Comparison of ENCODE assay signal across 22 cellular contexts in the genomic region with DNA sequence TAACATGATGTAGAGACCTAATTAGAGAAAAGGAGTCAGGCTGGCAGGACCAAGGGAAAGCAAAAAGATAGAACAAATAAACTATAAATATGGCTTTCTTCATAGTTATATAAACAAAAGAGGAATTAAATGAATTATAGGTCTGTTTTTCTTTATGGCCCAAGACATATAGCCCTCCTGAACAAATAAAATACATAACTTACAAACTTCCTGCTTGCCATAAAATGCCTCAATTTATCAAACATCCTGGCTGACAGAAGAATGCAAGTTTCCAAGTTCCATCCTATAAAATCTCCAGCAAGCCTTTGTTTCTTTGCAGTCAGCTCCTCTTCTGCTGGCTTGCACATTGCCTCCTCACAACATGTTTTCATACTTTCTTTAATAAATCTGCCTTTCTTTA. TPM values are rescaled to one million over a fixed set of nuclear protein-coding genes. Genes with fewer than 3 reads are reported as not detected.
DNase-seq lines count a peak whose midpoint lies in the region; ATAC-seq and TF ChIP-seq lines count a peak whose summit lies in the region.
"Had no signal": no experiment of that assay in that cellular context is flagged by ENCODE, and none has a peak within 500 bp of the region (broad histone marks: within the 10 kb centered on the region; RNA-seq: fewer than 3 reads in every experiment).

No MANE protein-coding gene starts in this region.

- no peak overlapping the region for H3K27ac ChIP-seq in GM23338 (ENCODE audit: low read depth)
- H3K27ac ChIP-seq: 22Rv1; A549; BLaER1 treated with 17β-estradiol and CSF1 and Interleukin-3, amounts not matched to agents 10 nM and 100 nM; C4-2B had no signal

- H4K20me1 ChIP-seq in GM23338 (replicated peaks; ENCODE audit: insufficient read depth) = no peaks in the 10 kb centered on the region
- no peaks in the 10 kb centered on the region for H4K20me1 ChIP-seq in Loucy (ENCODE audit: insufficient read depth, low read length, poor library complexity, severe bottlenecking)
- H4K20me1 ChIP-seq: BLaER1 treated with 17β-estradiol and CSF1 and Interleukin-3, amounts not matched to agents 10 nM and 100 nM had no signal

- H3K79me2 ChIP-seq in GM23338 (replicated peaks; ENCODE audit: insufficient read depth) = no peaks in the 10 kb centered on the region
- no peaks in the 10 kb centered on the region for H3K79me2 ChIP-seq in Loucy (ENCODE audit: insufficient read depth, low read length)

- H3K9me3 ChIP-seq in Loucy (ENCODE audit: insufficient read depth, low read depth, low read length) = peaks cover 19% of the 10 kb centered on the region
- H3K9me3 ChIP-seq in mucosa of descending colon = no peaks in the 10 kb centered on the region

- peak overlapping the region; percentile 11; the same call in 1 of the 2 replicates for H3K4me2 ChIP-seq in GM23338
- peak overlapping the region; percentile 29 for H3K4me2 ChIP-seq in Loucy (ENCODE audit: low read depth, low read length, poor library complexity, severe bottlenecking)
- H3K4me2 ChIP-seq: A549; BLaER1 treated with 17β-estradiol and CSF1 and Interleukin-3, amounts not matched to agents 10 nM and 100 nM had no signal

- H3K9ac ChIP-seq in Loucy (ENCODE audit: low read depth, low read length, poor library complexity, severe bottlenecking) = no peak overlapping the region
- H3K9ac ChIP-seq: BLaER1 treated with 17β-estradiol and CSF1 and Interleukin-3, amounts not matched to agents 10 nM and 100 nM had no signal

- H3K27ac Mint-ChIP-seq in GM23338 = no peak overlapping the region
- no peak overlapping the region for H3K27ac Mint-ChIP-seq in stimulated activated naive CD8-positive, alpha-beta T cell treated with anti-CD3 and anti-CD28 coated beads, Interleukin-15, amount 100 ng/mL, for 72 hours
- H3K27ac Mint-ChIP-seq: B cell; CD4-positive, alpha-beta T cell; CD8-positive, alpha-beta T cell had no signal

- H3K9me3 Mint-ChIP-seq in GM23338 = peaks cover 30% of the 10 kb centered on the region
- peaks cover 26 to 29% of the 10 kb centered on the region in 2 donors for H3K9me3 Mint-ChIP-seq in stimulated activated naive CD8-positive, alpha-beta T cell treated with anti-CD3 and anti-CD28 coated beads, Interleukin-15, amount 100 ng/mL, for 72 hours

- DNase-seq in GM23338 (ENCODE audit: low spot score) = no peak
- no peak for DNase-seq in left colon
- DNase-seq in mucosa of descending colon = no peak
- no peak for DNase-seq in central memory CD4-positive, alpha-beta T cell
- no peak for DNase-seq in stimulated activated naive CD8-positive, alpha-beta T cell treated with anti-CD3 and anti-CD28 coated beads, Interleukin-15, amount 100 ng/mL, for 72 hours
- DNase-seq: AML-193; Caco-2; Calu3; CD4-positive, alpha-beta T cell; CD8-positive, alpha-beta T cell; DMS79 treated with DMSO at 0.1 percent for 48 hours; GF-D8 had no signal

- H3K4me1 ChIP-seq in GM23338 (ENCODE audit: insufficient read depth) (peaks cover 14% of the 10 kb centered on the region), Loucy (ENCODE audit: insufficient read depth, low read length, poor library complexity, severe bottlenecking) (peaks cover 23% of the 10 kb centered on the region), mucosa of descending colon (ENCODE audit: low read depth) (peaks cover 2% of the 10 kb centered on the region)
- H3K4me1 ChIP-seq: A549; BLaER1 treated with 17β-estradiol and CSF1 and Interleukin-3, amounts not matched to agents 10 nM and 100 nM had no signal

- ATAC-seq in GM23338 = no peak
- peak; percentile 91 for ATAC-seq in left colon
- peak; percentile 70 for ATAC-seq in mucosa of descending colon
- ATAC-seq in HG02884 (IDR thresholded peaks at IDR 0.05; ENCODE audit: unreplicated experiment) = no peak
- ATAC-seq in stimulated activated naive CD8-positive, alpha-beta T cell treated with anti-CD3 and anti-CD28 coated beads, Interleukin-15, amount 100 ng/mL, for 72 hours = no peak
- ATAC-seq in GM18867 (IDR thresholded peaks at IDR 0.05; ENCODE audit: unreplicated experiment) = no peak
- ATAC-seq: A549; CD8-positive, alpha-beta T cell had no signal

- H2AFZ ChIP-seq in GM23338 (no peak overlapping the region), Loucy (ENCODE audit: low read length) (no peak overlapping the region)

- peaks cover 8% of the 10 kb centered on the region for H3K27me3 Mint-ChIP-seq in GM23338 (ENCODE audit: insufficient read depth, low read depth, poor library complexity)
- no peaks in the 10 kb centered on the region for H3K27me3 Mint-ChIP-seq in stimulated activated naive CD8-positive, alpha-beta T cell treated with anti-CD3 and anti-CD28 coated beads, Interleukin-15, amount 100 ng/mL, for 72 hours
- H3K27me3 Mint-ChIP-seq: CD4-positive, alpha-beta T cell had no signal

- H3K9me2 ChIP-seq in GM23338 (ENCODE audit: insufficient read depth) (0 out of 2 replicates have a peak, but pooled peaks cover 6% of the 10 kb centered on the region), Loucy (replicated peaks; ENCODE audit: low read depth, low read length) (no peaks in the 10 kb centered on the region)

- no peaks in the 10 kb centered on the region for H3K27me3 ChIP-seq in GM23338 (ENCODE audit: insufficient read depth)
- no peaks in the 10 kb centered on the region for H3K27me3 ChIP-seq in Loucy (ENCODE audit: insufficient read depth, low read length, poor library complexity, severe bottlenecking)
- H3K27me3 ChIP-seq: BLaER1 treated with 17β-estradiol and CSF1 and Interleukin-3, amounts not matched to agents 10 nM and 100 nM had no signal

- H3K4me1 Mint-ChIP-seq in GM23338 = peaks cover 11% of the 10 kb centered on the region
- H3K4me1 Mint-ChIP-seq in stimulated activated naive CD8-positive, alpha-beta T cell treated with anti-CD3 and anti-CD28 coated beads, Interleukin-15, amount 100 ng/mL, for 72 hours = no peaks in the 10 kb centered on the region
- H3K4me1 Mint-ChIP-seq: B cell had no signal

- intact Hi-C loops in left colon (cut with DNase I, micrococcal nuclease) = no loop called here
- intact Hi-C loops in mucosa of descending colon (cut with DNase I, micrococcal nuclease) = no loop called here

- H3K4me3 ChIP-seq in GM23338 (no peak overlapping the region), Loucy (ENCODE audit: low read length, poor library complexity, severe bottlenecking) (peak overlapping the region; percentile 4), mucosa of descending colon (no peak overlapping the region)
- H3K4me3 ChIP-seq: A549; BLaER1 treated with 17β-estradiol and CSF1 and Interleukin-3, amounts not matched to agents 10 nM and 100 nM had no signal

- H3K36me3 ChIP-seq in GM23338 (ENCODE audit: insufficient read depth) (no peaks in the 10 kb centered on the region), Loucy (ENCODE audit: insufficient read depth, low read length) (no peaks in the 10 kb centered on the region), mucosa of descending colon (ENCODE audit: low read depth) (no peaks in the 10 kb centered on the region)
- H3K36me3 ChIP-seq: BLaER1 treated with 17β-estradiol and CSF1 and Interleukin-3, amounts not matched to agents 10 nM and 100 nM had no signal

- no peaks in the 10 kb centered on the region for H3K36me3 Mint-ChIP-seq in GM23338 (ENCODE audit: low read depth)
- H3K36me3 Mint-ChIP-seq: CD8-positive, alpha-beta T cell had no signal

- H3F3A ChIP-seq in GM23338 (replicated peaks; ENCODE audit: low read depth) (no peaks in the 10 kb centered on the region), Loucy (ENCODE audit: low read depth) (no peaks in the 10 kb centered on the region)

- TF ChIP-seq CTCF in GM23338 (conservative IDR thresholded peaks at IDR 0.05; ENCODE audit: low read depth in 2 of 2) (no peak), Loucy (conservative IDR thresholded peaks at IDR 0.05; ENCODE audit: low read length) (no peak), mucosa of descending colon (IDR thresholded peaks at IDR 0.05) (no peak)

- no peak overlapping the region for H3K4me3 Mint-ChIP-seq in GM23338
- H3K4me3 Mint-ChIP-seq in stimulated activated naive CD8-positive, alpha-beta T cell treated with anti-CD3 and anti-CD28 coated beads, Interleukin-15, amount 100 ng/mL, for 72 hours = no peak overlapping the region
- H3K4me3 Mint-ChIP-seq: B cell; CD4-positive, alpha-beta T cell; CD8-positive, alpha-beta T cell had no signal

TF ChIP-seq in GM23338, 12 proteins besides CTCF, POLR2A, EP300 and RAD21 (continues in another document):
- TF ChIP-seq EZH2 (IDR thresholded peaks at IDR 0.05; ENCODE audit: low read depth, unreplicated experiment) (no peak), EZH2phosphoT487 (IDR thresholded peaks at IDR 0.05; ENCODE audit: unreplicated experiment) (no peak), POLR2AphosphoS5 (IDR thresholded peaks at IDR 0.05; ENCODE audit: low read depth) (no peak), STAT1 (IDR thresholded peaks at IDR 0.05; ENCODE audit: unreplicated experiment) (no peak), ZNF114 (CRISPR knock-in tag; IDR thresholded peaks at IDR 0.05) (no peak)
- TF ChIP-seq, protein P1, sequence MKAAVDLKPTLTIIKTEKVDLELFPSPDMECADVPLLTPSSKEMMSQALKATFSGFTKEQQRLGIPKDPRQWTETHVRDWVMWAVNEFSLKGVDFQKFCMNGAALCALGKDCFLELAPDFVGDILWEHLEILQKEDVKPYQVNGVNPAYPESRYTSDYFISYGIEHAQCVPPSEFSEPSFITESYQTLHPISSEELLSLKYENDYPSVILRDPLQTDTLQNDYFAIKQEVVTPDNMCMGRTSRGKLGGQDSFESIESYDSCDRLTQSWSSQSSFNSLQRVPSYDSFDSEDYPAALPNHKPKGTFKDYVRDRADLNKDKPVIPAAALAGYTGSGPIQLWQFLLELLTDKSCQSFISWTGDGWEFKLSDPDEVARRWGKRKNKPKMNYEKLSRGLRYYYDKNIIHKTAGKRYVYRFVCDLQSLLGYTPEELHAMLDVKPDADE (IDR thresholded peaks at IDR 0.05) = no peak

RNA-seq across cellular contexts. Expression of a gene that starts 31.3 kb away (rescaled TPM):
- not detected in 2 replicates for total RNA-seq in GM23338 (2014; rRNA removed; shearing (Covaris generic))
- polyA plus RNA-seq in GM23338 (2016; fragmentation: Nextera tagmentation; extraction: Ambion mirVana) = not detected in 2 replicates
- not detected for total RNA-seq in left colon
- total RNA-seq in mucosa of descending colon = under 1 TPM in 1 of 3 donors, not detected in 2; 0.17 TPM
- total RNA-seq: A172, Calu3 had no signal
- polyA plus RNA-seq: A549, BJ had no signal

RNA-seq across cellular contexts. Expression of a gene that starts 36.5 kb away (rescaled TPM):
- total RNA-seq in GM23338 (2014; rRNA removed; shearing (Covaris generic)) = 7.6 and 8.0 TPM in 2 replicates
- 4.3 and 6.2 TPM in 2 replicates for polyA plus RNA-seq in GM23338 (2016; fragmentation: Nextera tagmentation; extraction: Ambion mirVana)
- total RNA-seq in left colon (10 to 100 TPM; 11.0 to 13.6 TPM), mucosa of descending colon (10 to 100 TPM in 2 of 3 donors, 1 to 10 TPM in 1; 9.3 to 21.6 (median 19.2) TPM)
- total RNA-seq: B cell had no signal

RNA-seq across cellular contexts. Expression of a gene that starts 56.2 kb away (rescaled TPM):
- 41.2 and 41.8 TPM in 2 replicates for total RNA-seq in GM23338 (2014; rRNA removed; shearing (Covaris generic))
- polyA plus RNA-seq in GM23338 (2016; fragmentation: Nextera tagmentation; extraction: Ambion mirVana) = 11.8 and 15.4 TPM in 2 replicates
- total RNA-seq in left colon = 10 to 100 TPM; 44.6 to 51.5 TPM
- 10 to 100 TPM; 50.8 to 56.4 (median 52.9) TPM for total RNA-seq in mucosa of descending colon

Comparison
In these comparisons a context has a peak if more than half of its experiments do, and no peak if none do; other contexts are left out.
1. ATAC-seq: peak in left colon (single experiment) and mucosa of descending colon (single experiment); none in GM23338 (single experiment), HG02884 (single experiment), stimulated activated naive CD8-positive, alpha-beta T cell treated with anti-CD3 and anti-CD28 coated beads, Interleukin-15, amount 100 ng/mL, for 72 hours (single experiment) and GM18867 (single experiment).